ENCODE assay signal across 9 cellular contexts in the genomic region with DNA sequence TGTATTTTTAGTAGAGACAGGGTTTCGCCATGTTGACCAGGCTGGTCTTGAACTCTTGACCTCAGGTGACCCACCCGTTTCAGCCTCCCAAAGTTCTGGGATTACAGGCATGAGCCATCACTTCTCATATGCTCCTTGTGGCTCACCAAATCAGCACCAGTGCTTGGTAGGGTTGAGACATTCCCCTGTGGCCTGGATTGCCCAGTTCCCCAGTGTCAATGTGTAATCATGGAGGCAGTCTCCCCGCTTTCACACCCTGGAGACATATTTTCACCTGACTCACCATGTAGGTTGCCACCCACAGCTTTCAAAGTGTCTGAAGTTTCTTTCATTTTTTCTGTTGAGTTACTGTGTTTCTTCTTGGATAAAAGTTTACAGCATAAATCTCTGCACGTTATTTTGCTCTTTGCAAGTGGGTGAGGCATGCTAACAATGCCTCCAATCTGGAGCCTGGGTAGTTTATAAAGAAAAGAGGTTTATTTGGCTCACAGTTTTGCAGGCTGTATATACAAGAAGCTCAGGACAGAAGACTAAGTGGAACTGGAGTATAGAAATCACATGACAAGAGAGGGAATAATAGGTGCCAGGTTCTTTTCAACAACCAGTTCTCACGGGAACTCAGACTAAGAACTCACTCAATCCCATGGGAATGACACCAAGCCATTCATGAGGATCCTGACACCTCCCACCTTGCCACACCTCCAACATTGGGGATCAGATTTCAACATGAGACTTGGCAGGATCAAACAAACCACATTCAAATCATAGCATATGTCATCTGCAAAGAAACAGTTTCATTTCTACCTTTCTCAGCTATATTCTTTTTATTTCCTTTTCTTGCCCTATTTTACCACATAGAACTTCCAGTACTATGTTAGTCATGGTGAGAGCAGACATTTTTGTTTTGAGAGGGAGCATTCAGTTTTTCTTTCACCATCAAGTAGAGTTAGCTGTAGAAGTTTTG.
DNase-seq lines count a peak whose midpoint lies in the region; ATAC-seq and TF ChIP-seq lines count a peak whose summit lies in the region.
"Had no signal": no experiment of that assay in that cellular context is flagged by ENCODE, and none has a peak within 500 bp of the region (broad histone marks: within the 10 kb centered on the region; RNA-seq: fewer than 3 reads in every experiment).

No MANE protein-coding gene starts in this region.

- peaks cover 12% of the 10 kb centered on the region; the same call in 1 of the 2 replicates for H3K9me3 ChIP-seq in DOHH2 (ENCODE audit: control insufficient read depth, insufficient read depth, low read length)
- H3K9me3 ChIP-seq in naive thymus-derived CD4-positive, alpha-beta T cell (ENCODE audit: control insufficient read depth in 2 of 3, low read length in 3 of 3) = no peaks in the 10 kb centered on the region

- peak; percentile 46 for DNase-seq in activated CD8-positive, alpha-beta T cell treated with anti-CD3 and anti-CD28 coated beads for 36 hours
- peak in 1 of 9 donors; percentile 34 for DNase-seq in naive thymus-derived CD4-positive, alpha-beta T cell
- DNase-seq in substantia nigra (lab: John Stamatoyannopoulos, UW) (no peak), Kasumi-1 (lab: John Stamatoyannopoulos, UW) (no peak), SK-N-DZ (ENCODE audit: low spot score) (no peak)

- peaks cover 14% of the 10 kb centered on the region for H3K4me1 ChIP-seq in DOHH2 (ENCODE audit: control insufficient read depth, low read length)
- H3K4me1 ChIP-seq in naive thymus-derived CD4-positive, alpha-beta T cell (ENCODE audit: control insufficient read depth in 2 of 2, insufficient read depth in 2 of 2, low read length in 2 of 2) = peaks cover 8 to 23% of the 10 kb centered on the region in 2 donors

- H3K36me3 Mint-ChIP-seq in activated CD8-positive, alpha-beta T cell treated with anti-CD3 and anti-CD28 coated beads for 36 hours (ENCODE audit: low read depth) = peaks cover 35% of the 10 kb centered on the region
- peaks cover 18 to 81% (median 50%) of the 10 kb centered on the region in 5 donors for H3K36me3 Mint-ChIP-seq in naive thymus-derived CD4-positive, alpha-beta T cell

- H3K27me3 Mint-ChIP-seq in activated CD8-positive, alpha-beta T cell treated with anti-CD3 and anti-CD28 coated beads for 36 hours = no peaks in the 10 kb centered on the region
- no peaks in the 10 kb centered on the region for H3K27me3 Mint-ChIP-seq in naive thymus-derived CD4-positive, alpha-beta T cell

- H3K9me2 ChIP-seq in DOHH2 (replicated peaks; ENCODE audit: control insufficient read depth, low read length) = no peaks in the 10 kb centered on the region

- no peak for TF ChIP-seq CTCF in DOHH2 (IDR thresholded peaks at IDR 0.05; ENCODE audit: low read depth, low read length, poor library complexity, severe bottlenecking)
- no peak for TF ChIP-seq CTCF in activated CD8-positive, alpha-beta T cell treated with anti-CD3 and anti-CD28 coated beads for 36 hours (IDR thresholded peaks at IDR 0.05)

- ATAC-seq in HG03159 (IDR thresholded peaks at IDR 0.05; ENCODE audit: unreplicated experiment) (peak; percentile 46), GM18505 (IDR thresholded peaks at IDR 0.05; ENCODE audit: unreplicated experiment) (no peak)
- ATAC-seq in activated CD8-positive, alpha-beta T cell treated with anti-CD3 and anti-CD28 coated beads for 36 hours = peak; percentile 71
- peak; percentile 32 for ATAC-seq in naive thymus-derived CD4-positive, alpha-beta T cell

- CTCF ChIA-PET in activated CD8-positive, alpha-beta T cell treated with anti-CD3 and anti-CD28 coated beads for 36 hours (lab: Charles Lee) = no interaction called here
- CTCF ChIA-PET in naive thymus-derived CD4-positive, alpha-beta T cell (lab: Charles Lee) = no interaction called here

- no peak overlapping the region for H3K4me3 Mint-ChIP-seq in activated CD8-positive, alpha-beta T cell treated with anti-CD3 and anti-CD28 coated beads for 36 hours
- H3K4me3 Mint-ChIP-seq in naive thymus-derived CD4-positive, alpha-beta T cell = peak overlapping the region in 6 of 10 donors; percentile 4 to 64 (median 34)

- H3K9me3 Mint-ChIP-seq in activated CD8-positive, alpha-beta T cell treated with anti-CD3 and anti-CD28 coated beads for 36 hours = peaks cover 4% of the 10 kb centered on the region
- H3K9me3 Mint-ChIP-seq in naive thymus-derived CD4-positive, alpha-beta T cell = peaks cover 0 to 11% (median 4%) of the 10 kb centered on the region in 11 donors

- POLR2A ChIA-PET in activated CD8-positive, alpha-beta T cell treated with anti-CD3 and anti-CD28 coated beads for 36 hours (lab: Charles Lee) = interaction anchor here (0.8 to 1.8 kb wide), 3 partner anchors 11 to 113 kb away, joined by 3 to 4 read pairs (median 3); a partner anchor contains a TSS
- POLR2A ChIA-PET in naive thymus-derived CD4-positive, alpha-beta T cell (lab: Charles Lee) = no interaction called here

- no peaks in the 10 kb centered on the region for H3K27me3 ChIP-seq in DOHH2 (ENCODE audit: control insufficient read depth, low read length)
- no peaks in the 10 kb centered on the region for H3K27me3 ChIP-seq in naive thymus-derived CD4-positive, alpha-beta T cell (ENCODE audit: control insufficient read depth in 2 of 2, insufficient read depth in 2 of 2, low read length in 2 of 2)
- H3K27me3 ChIP-seq: cardiac muscle cell had no signal

- no peaks in the 10 kb centered on the region for H3K79me2 ChIP-seq in DOHH2 (ENCODE audit: control insufficient read depth, low read length)

- H3K36me3 ChIP-seq in DOHH2 (ENCODE audit: control insufficient read depth, low read length) = peaks cover 22% of the 10 kb centered on the region
- H3K36me3 ChIP-seq in naive thymus-derived CD4-positive, alpha-beta T cell (ENCODE audit: control insufficient read depth in 2 of 3, insufficient read depth in 3 of 3, low read length in 3 of 3) = peaks cover 0 to 4% (median 0%) of the 10 kb centered on the region in 3 experiments

- H3K27ac Mint-ChIP-seq in activated CD8-positive, alpha-beta T cell treated with anti-CD3 and anti-CD28 coated beads for 36 hours = peak overlapping the region; percentile 73
- H3K27ac Mint-ChIP-seq in naive thymus-derived CD4-positive, alpha-beta T cell = peak overlapping the region in 6 of 9 donors; percentile 41 to 88 (median 62)

- peak overlapping the region; percentile 23 for H3K4me2 ChIP-seq in DOHH2 (ENCODE audit: low read length)

- H3K4me3 ChIP-seq in DOHH2 (ENCODE audit: low read length) = peak overlapping the region; percentile 25
- H3K4me3 ChIP-seq in naive thymus-derived CD4-positive, alpha-beta T cell (ENCODE audit: low read length) = peak overlapping the region; percentile 8
- H3K4me3 ChIP-seq: cardiac muscle cell had no signal

- peaks cover 50% of the 10 kb centered on the region for H3K4me1 Mint-ChIP-seq in activated CD8-positive, alpha-beta T cell treated with anti-CD3 and anti-CD28 coated beads for 36 hours (ENCODE audit: low read depth)
- H3K4me1 Mint-ChIP-seq in naive thymus-derived CD4-positive, alpha-beta T cell = peaks cover 30 to 53% (median 37%) of the 10 kb centered on the region in 7 donors

- intact Hi-C loops in activated CD8-positive, alpha-beta T cell treated with anti-CD3 and anti-CD28 coated beads for 36 hours (cut with micrococcal nuclease) = no loop called here
- intact Hi-C loops in naive thymus-derived CD4-positive, alpha-beta T cell (cut with micrococcal nuclease) = loop anchor here in 1 of 2 donors (5.0 kb wide), 2 partner anchors 37 to 887 kb away; a partner anchor contains a TSS

- H3K27ac ChIP-seq in DOHH2 (ENCODE audit: low read depth, low read length) (0 out of 2 replicates have a peak overlapping the region, but pooled peaks have one; percentile 11), substantia nigra (ENCODE audit: low read depth, low read length, poor library complexity, severe bottlenecking) (no peak overlapping the region)
- H3K27ac ChIP-seq in naive thymus-derived CD4-positive, alpha-beta T cell (ENCODE audit: low read depth, low read length) = no peak overlapping the region
- H3K27ac ChIP-seq: cardiac muscle cell had no signal

- TF ChIP-seq POLR2A in GM18505 (IDR thresholded peaks at IDR 0.05; ENCODE audit: borderline replicate concordance, extremely low read depth, insufficient read depth, insufficient read length) = no peak

- no peaks in the 10 kb centered on the region for H3F3A ChIP-seq in DOHH2 (ENCODE audit: control insufficient read depth, insufficient read depth)

- H4K20me1 ChIP-seq in DOHH2 (ENCODE audit: control insufficient read depth, insufficient read depth, low read depth, low read length) = no peaks in the 10 kb centered on the region
